Comparison of ENCODE assay signal across 17 cellular contexts in the genomic region with DNA sequence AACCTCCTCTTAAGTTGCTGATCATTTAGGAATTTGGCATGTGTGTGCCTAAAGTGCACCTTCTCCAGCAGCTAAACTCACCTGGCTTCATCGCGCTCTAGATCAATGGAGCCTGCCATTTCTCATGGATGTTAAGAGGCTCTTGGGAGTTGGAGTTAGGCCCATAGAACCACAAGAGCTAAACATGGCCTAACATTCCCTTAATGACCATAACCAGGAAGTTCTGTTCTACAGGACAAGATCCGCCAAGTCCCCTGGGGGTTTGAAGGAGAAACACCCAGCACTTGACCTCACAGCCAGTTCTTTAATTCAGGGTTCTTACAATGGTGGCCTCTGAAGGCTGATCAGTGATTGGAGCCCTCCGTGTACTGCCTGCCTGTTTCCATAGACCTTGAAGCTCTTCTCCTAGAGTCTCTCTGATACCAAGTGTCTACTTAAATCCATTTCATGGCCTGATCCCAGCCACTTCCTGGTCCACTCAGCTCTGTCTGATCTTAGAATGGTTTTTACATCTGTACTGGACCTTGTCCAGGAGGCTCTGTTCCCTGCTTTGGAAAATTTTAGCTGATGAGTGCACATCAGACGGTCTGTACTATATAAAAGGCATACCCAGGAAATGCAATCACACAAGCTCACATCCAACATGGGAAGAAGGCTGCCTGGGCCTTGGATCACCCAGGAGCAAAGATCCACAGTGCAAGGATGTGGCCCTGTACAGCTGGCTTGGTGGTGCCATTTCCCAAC. TPM values are rescaled to one million over a fixed set of nuclear protein-coding genes. Genes with fewer than 3 reads are reported as not detected.
DNase-seq lines count a peak whose midpoint lies in the region; ATAC-seq and TF ChIP-seq lines count a peak whose summit lies in the region.
"Had no signal": no experiment of that assay in that cellular context is flagged by ENCODE, and none has a peak within 500 bp of the region (broad histone marks: within the 10 kb centered on the region; RNA-seq: fewer than 3 reads in every experiment).

No MANE protein-coding gene starts in this region.

- peaks cover 3% of the 10 kb centered on the region for H3K79me1 ChIP-seq in mesenchymal stem cell (replicated peaks; ENCODE audit: low read length, poor library complexity, severe bottlenecking)

- H2BK12ac ChIP-seq in mesenchymal stem cell (ENCODE audit: low read length in 2 of 2): no peak overlapping the region

- no peak for TF ChIP-seq CTCF in left ventricle myocardium inferior (IDR thresholded peaks at IDR 0.05; ENCODE audit: borderline replicate concordance)
- TF ChIP-seq CTCF in upper lobe of left lung (IDR thresholded peaks at IDR 0.05): no peak

- H3K36me3 Mint-ChIP-seq in activated T-helper 2 cell treated with anti-CD3 and anti-CD28 coated beads, Interferon-gamma antibody, Interleukin-2, Interleukin-4, amounts not matched to agents 10 μg/mL and 5 μg/mL and 100 μg/mL, durations not matched to agents 14 hours and 24 hours and 36 hours (ENCODE audit: low read depth): no peaks in the 10 kb centered on the region

- no peak overlapping the region for H3K23ac ChIP-seq in mesenchymal stem cell (ENCODE audit: low read length in 2 of 2)

- ATAC-seq in Right ventricle myocardium inferior: peak; percentile 46
- no peak for ATAC-seq in right cardiac atrium
- ATAC-seq in upper lobe of left lung (ENCODE audit: low FRiP score in 2 of 2): peak in 1 of 2 donors; percentile 63
- ATAC-seq: HCT116 had no signal

- no peaks in the 10 kb centered on the region for H3K9me3 Mint-ChIP-seq in activated T-helper 2 cell treated with anti-CD3 and anti-CD28 coated beads, Interferon-gamma antibody, Interleukin-2, Interleukin-4, amounts not matched to agents 10 μg/mL and 5 μg/mL and 100 μg/mL, durations not matched to agents 14 hours and 24 hours and 36 hours

- H2AFZ ChIP-seq in mesenchymal stem cell (ENCODE audit: low read depth, low read length): no peak overlapping the region

- no peaks in the 10 kb centered on the region for H3K4me1 Mint-ChIP-seq in activated T-helper 2 cell treated with anti-CD3 and anti-CD28 coated beads, Interferon-gamma antibody, Interleukin-2, Interleukin-4, amounts not matched to agents 10 μg/mL and 5 μg/mL and 100 μg/mL, durations not matched to agents 14 hours and 24 hours and 36 hours (ENCODE audit: low read depth)
- H3K4me1 Mint-ChIP-seq: B cell had no signal

- no peak overlapping the region for H2BK15ac ChIP-seq in mesenchymal stem cell (ENCODE audit: low read depth, poor library complexity, severe bottlenecking)

- H4K8ac ChIP-seq in mesenchymal stem cell (ENCODE audit: low read length): peak overlapping the region; percentile 6

- H3K18ac ChIP-seq in mesenchymal stem cell (ENCODE audit: low read depth in 1 of 2, low read length in 2 of 2): no peak overlapping the region

- no peak for TF ChIP-seq EP300 in upper lobe of left lung (IDR thresholded peaks at IDR 0.05)

- H3K9ac ChIP-seq in mesenchymal stem cell (ENCODE audit: low read length): no peak overlapping the region

- H3K4me1 ChIP-seq in right cardiac atrium (ENCODE audit: control insufficient read depth, insufficient read depth, low read length): peaks cover 3% of the 10 kb centered on the region
- H3K4me1 ChIP-seq in left ventricle myocardium inferior: peaks cover 17% of the 10 kb centered on the region
- peaks cover 1% of the 10 kb centered on the region for H3K4me1 ChIP-seq in mesenchymal stem cell (ENCODE audit: control insufficient read depth, insufficient read depth, low read depth, low read length)
- peaks cover 0 to 5% (median 0%) of the 10 kb centered on the region in 4 donors for H3K4me1 ChIP-seq in upper lobe of left lung

- H3K27ac ChIP-seq in right cardiac atrium (ENCODE audit: low read length): no peak overlapping the region
- H3K27ac ChIP-seq in left ventricle myocardium inferior (replicated peaks): peak overlapping the region; percentile 73
- no peak overlapping the region for H3K27ac ChIP-seq in mesenchymal stem cell (ENCODE audit: low read length, poor library complexity, severe bottlenecking)
- H3K27ac ChIP-seq in upper lobe of left lung: peak overlapping the region in 3 of 4 donors; percentile 24 to 60 (median 27)

- no peak overlapping the region for H3K4ac ChIP-seq in mesenchymal stem cell (ENCODE audit: low read depth in 1 of 2, low read length in 2 of 2)

- DNase-seq in Right ventricle myocardium inferior (ENCODE audit: missing footprints) (no peak), right cardiac atrium (no peak), left ventricle myocardium inferior (no peak), mesenchymal stem cell (no peak), upper lobe of left lung (no peak), NCI-H1436 treated with DMSO at 0.1 percent for 48 hours (lab: John Stamatoyannopoulos, UW) (no peak), H7 (no peak)
- no peak for DNase-seq in activated T-helper 2 cell treated with anti-CD3 and anti-CD28 coated beads, Interferon-gamma antibody, Interleukin-2, Interleukin-4, amounts not matched to agents 10 μg/mL and 5 μg/mL and 100 μg/mL, durations not matched to agents 14 hours and 24 hours and 36 hours (ENCODE audit: low spot score)
- DNase-seq: 8988T, COR-L47, DMS 273 treated with DMSO at 0.1 percent for 48 hours, DND-41, NCI-H1092 treated with DMSO at 0.1 percent for 48 hours, NCI-H748 treated with DMSO at 0.1 percent for 48 hours, SIG-M5 had no signal

- no peak overlapping the region for H3K4me3 Mint-ChIP-seq in activated T-helper 2 cell treated with anti-CD3 and anti-CD28 coated beads, Interferon-gamma antibody, Interleukin-2, Interleukin-4, amounts not matched to agents 10 μg/mL and 5 μg/mL and 100 μg/mL, durations not matched to agents 14 hours and 24 hours and 36 hours (ENCODE audit: low read depth)
- H3K4me3 Mint-ChIP-seq: B cell had no signal

- H3K9me3 ChIP-seq in right cardiac atrium (ENCODE audit: control insufficient read depth, low read length) (no peaks in the 10 kb centered on the region), left ventricle myocardium inferior (replicated peaks) (no peaks in the 10 kb centered on the region), mesenchymal stem cell (ENCODE audit: control insufficient read depth, low read length) (no peaks in the 10 kb centered on the region), upper lobe of left lung (no peaks in the 10 kb centered on the region)

- H4K91ac ChIP-seq in mesenchymal stem cell (ENCODE audit: low read length): no peak overlapping the region

- H3K27ac Mint-ChIP-seq in activated T-helper 2 cell treated with anti-CD3 and anti-CD28 coated beads, Interferon-gamma antibody, Interleukin-2, Interleukin-4, amounts not matched to agents 10 μg/mL and 5 μg/mL and 100 μg/mL, durations not matched to agents 14 hours and 24 hours and 36 hours: no peak overlapping the region
- H3K27ac Mint-ChIP-seq: B cell had no signal

- H3K14ac ChIP-seq in mesenchymal stem cell (ENCODE audit: low read length in 2 of 2): no peak overlapping the region

- H3K27me3 ChIP-seq in right cardiac atrium (ENCODE audit: control insufficient read depth, insufficient read depth) (no peaks in the 10 kb centered on the region), left ventricle myocardium inferior (ENCODE audit: low read depth) (no peaks in the 10 kb centered on the region), mesenchymal stem cell (ENCODE audit: control insufficient read depth in 1 of 2, insufficient read depth in 1 of 2, low read length in 2 of 2) (no peaks in the 10 kb centered on the region), upper lobe of left lung (no peaks in the 10 kb centered on the region), H7 (ENCODE audit: control insufficient read depth, insufficient read depth, low read length) (no peaks in the 10 kb centered on the region)

- H3K36me3 ChIP-seq in left ventricle myocardium inferior (peaks cover 86% of the 10 kb centered on the region), mesenchymal stem cell (ENCODE audit: control insufficient read depth in 1 of 2, insufficient read depth in 2 of 2, low read depth in 1 of 2, low read length in 2 of 2) (peaks cover 20 to 98% of the 10 kb centered on the region in 2 experiments), upper lobe of left lung (peaks cover 3 to 96% (median 13%) of the 10 kb centered on the region in 4 donors), H7 (replicated peaks; ENCODE audit: control insufficient read depth, insufficient read depth, low read length) (peaks cover 9% of the 10 kb centered on the region)

- no peak overlapping the region for H2BK120ac ChIP-seq in mesenchymal stem cell (ENCODE audit: low read depth, low read length)

- H2BK5ac ChIP-seq in mesenchymal stem cell (ENCODE audit: low read depth, low read length, poor library complexity, severe bottlenecking): no peak overlapping the region

- H3K4me2 ChIP-seq in mesenchymal stem cell (ENCODE audit: low read length, poor library complexity, severe bottlenecking): no peak overlapping the region

- no peak overlapping the region for H2AK5ac ChIP-seq in mesenchymal stem cell (ENCODE audit: low read length, severe bottlenecking)

- no peak for TF ChIP-seq POLR2A in upper lobe of left lung (IDR thresholded peaks at IDR 0.05)

- no peak overlapping the region for H3K4me3 ChIP-seq in right cardiac atrium (ENCODE audit: low read length)
- H3K4me3 ChIP-seq in left ventricle myocardium inferior: no peak overlapping the region
- H3K4me3 ChIP-seq in mesenchymal stem cell (ENCODE audit: insufficient read depth in 1 of 2, low read depth in 1 of 2, low read length in 2 of 2): no peak overlapping the region
- H3K4me3 ChIP-seq in upper lobe of left lung: no peak overlapping the region
- no peak overlapping the region for H3K4me3 ChIP-seq in H7 (ENCODE audit: insufficient read depth, low read depth, low read length)

- no peaks in the 10 kb centered on the region for H3K27me3 Mint-ChIP-seq in activated T-helper 2 cell treated with anti-CD3 and anti-CD28 coated beads, Interferon-gamma antibody, Interleukin-2, Interleukin-4, amounts not matched to agents 10 μg/mL and 5 μg/mL and 100 μg/mL, durations not matched to agents 14 hours and 24 hours and 36 hours (ENCODE audit: low read depth)
- H3K27me3 Mint-ChIP-seq: B cell had no signal

- 84% methylated on average over 5 of the region's 5 CpGs for WGBS in right cardiac atrium
- WGBS in mesenchymal stem cell: 94% methylated on average over 5 of the region's 5 CpGs
- 74 to 83% methylated on average over 4 to 5 of the region's 5 CpGs for WGBS in upper lobe of left lung, 2 donors

- intact Hi-C loops in Right ventricle myocardium inferior (cut with DNase I): no loop called here
- intact Hi-C loops in right cardiac atrium (cut with DNase I): no loop called here
- intact Hi-C loops in left ventricle myocardium inferior (cut with micrococcal nuclease): no loop called here
- intact Hi-C loops in activated T-helper 2 cell treated with anti-CD3 and anti-CD28 coated beads, Interferon-gamma antibody, Interleukin-2, Interleukin-4, amounts not matched to agents 10 μg/mL and 5 μg/mL and 100 μg/mL, durations not matched to agents 14 hours and 24 hours and 36 hours (cut with micrococcal nuclease): no loop called here

RNA-seq across cellular contexts. Expression of a gene that starts 45.1 kb away (rescaled TPM):
- total RNA-seq in Right ventricle myocardium inferior (1,086 TPM), right cardiac atrium (1,000 to 10,000 TPM; 1,119 to 1,323 (median 1,233) TPM), left ventricle myocardium inferior (1,043 TPM), upper lobe of left lung (1,000 to 10,000 TPM in 5 of 6 donors, 100 to 1,000 TPM in 1; 887 to 2,310 (median 1,343) TPM)
- 1,657 TPM for polyA plus RNA-seq in right cardiac atrium
- polyA plus RNA-seq in mesenchymal stem cell (2013, experiment 1 of 2): 3,246 TPM
- polyA plus RNA-seq in mesenchymal stem cell (2013, experiment 2 of 2): 3,402 TPM
- 1,827 and 1,844 TPM in 2 replicates for total RNA-seq in activated T-helper 2 cell treated with anti-CD3 and anti-CD28 coated beads, Interferon-gamma antibody, Interleukin-2, Interleukin-4, amounts not matched to agents 10 μg/mL and 5 μg/mL and 100 μg/mL, durations not matched to agents 14 hours and 24 hours and 36 hours
- total RNA-seq in H7 (2014; rRNA removed; shearing (Covaris generic)): 2,159 and 2,810 TPM in 2 replicates

Comparison
In these comparisons a context has a peak if more than half of its experiments do, and no peak if none do; other contexts are left out.
1. H3K27ac ChIP-seq: peak in left ventricle myocardium inferior (single experiment) and upper lobe of left lung (3 of 4); none in right cardiac atrium (single experiment) and mesenchymal stem cell (single experiment).